In the genomic region with DNA sequence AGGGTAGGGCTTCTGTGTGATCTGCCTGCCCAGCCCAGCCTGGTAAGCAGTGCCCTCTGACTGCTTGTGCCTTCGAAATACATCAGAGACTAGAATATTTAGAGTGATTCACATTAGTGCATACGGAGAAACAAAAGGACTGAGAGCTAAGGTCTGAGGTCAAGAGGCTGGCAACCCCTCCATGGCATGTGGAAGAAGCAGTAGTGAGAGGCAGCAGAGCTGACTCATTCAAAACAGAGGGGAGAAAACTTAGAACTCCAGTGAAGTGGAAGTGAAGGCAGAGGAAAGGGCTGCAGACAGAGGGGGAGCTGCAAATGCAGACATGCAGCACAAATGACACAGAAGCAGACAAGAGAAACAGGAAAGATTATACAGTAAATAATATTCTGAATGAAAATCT, we compare ENCODE assay signal across 1 cellular context.
TF ChIP-seq lines count a peak whose summit lies in the region.

No MANE protein-coding gene starts in this region.

TF ChIP-seq in WTC11, 78 proteins besides CTCF, POLR2A, EP300 and RAD21 (continued from another document):
- TF ChIP-seq, protein P1, sequence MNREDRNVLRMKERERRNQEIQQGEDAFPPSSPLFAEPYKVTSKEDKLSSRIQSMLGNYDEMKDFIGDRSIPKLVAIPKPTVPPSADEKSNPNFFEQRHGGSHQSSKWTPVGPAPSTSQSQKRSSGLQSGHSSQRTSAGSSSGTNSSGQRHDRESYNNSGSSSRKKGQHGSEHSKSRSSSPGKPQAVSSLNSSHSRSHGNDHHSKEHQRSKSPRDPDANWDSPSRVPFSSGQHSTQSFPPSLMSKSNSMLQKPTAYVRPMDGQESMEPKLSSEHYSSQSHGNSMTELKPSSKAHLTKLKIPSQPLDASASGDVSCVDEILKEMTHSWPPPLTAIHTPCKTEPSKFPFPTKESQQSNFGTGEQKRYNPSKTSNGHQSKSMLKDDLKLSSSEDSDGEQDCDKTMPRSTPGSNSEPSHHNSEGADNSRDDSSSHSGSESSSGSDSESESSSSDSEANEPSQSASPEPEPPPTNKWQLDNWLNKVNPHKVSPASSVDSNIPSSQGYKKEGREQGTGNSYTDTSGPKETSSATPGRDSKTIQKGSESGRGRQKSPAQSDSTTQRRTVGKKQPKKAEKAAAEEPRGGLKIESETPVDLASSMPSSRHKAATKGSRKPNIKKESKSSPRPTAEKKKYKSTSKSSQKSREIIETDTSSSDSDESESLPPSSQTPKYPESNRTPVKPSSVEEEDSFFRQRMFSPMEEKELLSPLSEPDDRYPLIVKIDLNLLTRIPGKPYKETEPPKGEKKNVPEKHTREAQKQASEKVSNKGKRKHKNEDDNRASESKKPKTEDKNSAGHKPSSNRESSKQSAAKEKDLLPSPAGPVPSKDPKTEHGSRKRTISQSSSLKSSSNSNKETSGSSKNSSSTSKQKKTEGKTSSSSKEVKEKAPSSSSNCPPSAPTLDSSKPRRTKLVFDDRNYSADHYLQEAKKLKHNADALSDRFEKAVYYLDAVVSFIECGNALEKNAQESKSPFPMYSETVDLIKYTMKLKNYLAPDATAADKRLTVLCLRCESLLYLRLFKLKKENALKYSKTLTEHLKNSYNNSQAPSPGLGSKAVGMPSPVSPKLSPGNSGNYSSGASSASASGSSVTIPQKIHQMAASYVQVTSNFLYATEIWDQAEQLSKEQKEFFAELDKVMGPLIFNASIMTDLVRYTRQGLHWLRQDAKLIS (CRISPR knock-in tag; IDR thresholded peaks at IDR 0.05; ENCODE audit: borderline replicate concordance): no peak
- no peak for TF ChIP-seq ZNF671 (CRISPR knock-in tag; IDR thresholded peaks at IDR 0.05)
- TF ChIP-seq SOX15 (CRISPR knock-in tag; IDR thresholded peaks at IDR 0.05): no peak
- TF ChIP-seq, protein P2, sequence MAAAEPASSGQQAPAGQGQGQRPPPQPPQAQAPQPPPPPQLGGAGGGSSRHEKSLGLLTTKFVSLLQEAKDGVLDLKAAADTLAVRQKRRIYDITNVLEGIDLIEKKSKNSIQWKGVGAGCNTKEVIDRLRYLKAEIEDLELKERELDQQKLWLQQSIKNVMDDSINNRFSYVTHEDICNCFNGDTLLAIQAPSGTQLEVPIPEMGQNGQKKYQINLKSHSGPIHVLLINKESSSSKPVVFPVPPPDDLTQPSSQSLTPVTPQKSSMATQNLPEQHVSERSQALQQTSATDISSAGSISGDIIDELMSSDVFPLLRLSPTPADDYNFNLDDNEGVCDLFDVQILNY (CRISPR knock-in tag; IDR thresholded peaks at IDR 0.05): no peak
- TF ChIP-seq, protein P3, sequence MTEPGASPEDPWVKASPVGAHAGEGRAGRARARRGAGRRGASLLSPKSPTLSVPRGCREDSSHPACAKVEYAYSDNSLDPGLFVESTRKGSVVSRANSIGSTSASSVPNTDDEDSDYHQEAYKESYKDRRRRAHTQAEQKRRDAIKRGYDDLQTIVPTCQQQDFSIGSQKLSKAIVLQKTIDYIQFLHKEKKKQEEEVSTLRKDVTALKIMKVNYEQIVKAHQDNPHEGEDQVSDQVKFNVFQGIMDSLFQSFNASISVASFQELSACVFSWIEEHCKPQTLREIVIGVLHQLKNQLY (CRISPR knock-in tag; IDR thresholded peaks at IDR 0.05): no peak
- TF ChIP-seq NR3C1 (CRISPR knock-in tag; conservative IDR thresholded peaks at IDR 0.05; ENCODE audit: low read depth): no peak
- no peak for TF ChIP-seq MYBL2 (CRISPR knock-in tag; IDR thresholded peaks at IDR 0.05)
- TF ChIP-seq, protein P4, sequence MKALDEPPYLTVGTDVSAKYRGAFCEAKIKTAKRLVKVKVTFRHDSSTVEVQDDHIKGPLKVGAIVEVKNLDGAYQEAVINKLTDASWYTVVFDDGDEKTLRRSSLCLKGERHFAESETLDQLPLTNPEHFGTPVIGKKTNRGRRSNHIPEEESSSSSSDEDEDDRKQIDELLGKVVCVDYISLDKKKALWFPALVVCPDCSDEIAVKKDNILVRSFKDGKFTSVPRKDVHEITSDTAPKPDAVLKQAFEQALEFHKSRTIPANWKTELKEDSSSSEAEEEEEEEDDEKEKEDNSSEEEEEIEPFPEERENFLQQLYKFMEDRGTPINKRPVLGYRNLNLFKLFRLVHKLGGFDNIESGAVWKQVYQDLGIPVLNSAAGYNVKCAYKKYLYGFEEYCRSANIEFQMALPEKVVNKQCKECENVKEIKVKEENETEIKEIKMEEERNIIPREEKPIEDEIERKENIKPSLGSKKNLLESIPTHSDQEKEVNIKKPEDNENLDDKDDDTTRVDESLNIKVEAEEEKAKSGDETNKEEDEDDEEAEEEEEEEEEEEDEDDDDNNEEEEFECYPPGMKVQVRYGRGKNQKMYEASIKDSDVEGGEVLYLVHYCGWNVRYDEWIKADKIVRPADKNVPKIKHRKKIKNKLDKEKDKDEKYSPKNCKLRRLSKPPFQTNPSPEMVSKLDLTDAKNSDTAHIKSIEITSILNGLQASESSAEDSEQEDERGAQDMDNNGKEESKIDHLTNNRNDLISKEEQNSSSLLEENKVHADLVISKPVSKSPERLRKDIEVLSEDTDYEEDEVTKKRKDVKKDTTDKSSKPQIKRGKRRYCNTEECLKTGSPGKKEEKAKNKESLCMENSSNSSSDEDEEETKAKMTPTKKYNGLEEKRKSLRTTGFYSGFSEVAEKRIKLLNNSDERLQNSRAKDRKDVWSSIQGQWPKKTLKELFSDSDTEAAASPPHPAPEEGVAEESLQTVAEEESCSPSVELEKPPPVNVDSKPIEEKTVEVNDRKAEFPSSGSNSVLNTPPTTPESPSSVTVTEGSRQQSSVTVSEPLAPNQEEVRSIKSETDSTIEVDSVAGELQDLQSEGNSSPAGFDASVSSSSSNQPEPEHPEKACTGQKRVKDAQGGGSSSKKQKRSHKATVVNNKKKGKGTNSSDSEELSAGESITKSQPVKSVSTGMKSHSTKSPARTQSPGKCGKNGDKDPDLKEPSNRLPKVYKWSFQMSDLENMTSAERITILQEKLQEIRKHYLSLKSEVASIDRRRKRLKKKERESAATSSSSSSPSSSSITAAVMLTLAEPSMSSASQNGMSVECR (CRISPR knock-in tag; IDR thresholded peaks at IDR 0.05; ENCODE audit: borderline replicate concordance): no peak
- TF ChIP-seq TCF7 (CRISPR knock-in tag; IDR thresholded peaks at IDR 0.05; ENCODE audit: low read depth): no peak
- TF ChIP-seq FOXJ3 (CRISPR knock-in tag; IDR thresholded peaks at IDR 0.05; ENCODE audit: borderline replicate concordance): no peak
- no peak for TF ChIP-seq RORB (CRISPR knock-in tag; IDR thresholded peaks at IDR 0.05)
- no peak for TF ChIP-seq JAZF1 (CRISPR knock-in tag; IDR thresholded peaks at IDR 0.05)
- TF ChIP-seq, protein P5, sequence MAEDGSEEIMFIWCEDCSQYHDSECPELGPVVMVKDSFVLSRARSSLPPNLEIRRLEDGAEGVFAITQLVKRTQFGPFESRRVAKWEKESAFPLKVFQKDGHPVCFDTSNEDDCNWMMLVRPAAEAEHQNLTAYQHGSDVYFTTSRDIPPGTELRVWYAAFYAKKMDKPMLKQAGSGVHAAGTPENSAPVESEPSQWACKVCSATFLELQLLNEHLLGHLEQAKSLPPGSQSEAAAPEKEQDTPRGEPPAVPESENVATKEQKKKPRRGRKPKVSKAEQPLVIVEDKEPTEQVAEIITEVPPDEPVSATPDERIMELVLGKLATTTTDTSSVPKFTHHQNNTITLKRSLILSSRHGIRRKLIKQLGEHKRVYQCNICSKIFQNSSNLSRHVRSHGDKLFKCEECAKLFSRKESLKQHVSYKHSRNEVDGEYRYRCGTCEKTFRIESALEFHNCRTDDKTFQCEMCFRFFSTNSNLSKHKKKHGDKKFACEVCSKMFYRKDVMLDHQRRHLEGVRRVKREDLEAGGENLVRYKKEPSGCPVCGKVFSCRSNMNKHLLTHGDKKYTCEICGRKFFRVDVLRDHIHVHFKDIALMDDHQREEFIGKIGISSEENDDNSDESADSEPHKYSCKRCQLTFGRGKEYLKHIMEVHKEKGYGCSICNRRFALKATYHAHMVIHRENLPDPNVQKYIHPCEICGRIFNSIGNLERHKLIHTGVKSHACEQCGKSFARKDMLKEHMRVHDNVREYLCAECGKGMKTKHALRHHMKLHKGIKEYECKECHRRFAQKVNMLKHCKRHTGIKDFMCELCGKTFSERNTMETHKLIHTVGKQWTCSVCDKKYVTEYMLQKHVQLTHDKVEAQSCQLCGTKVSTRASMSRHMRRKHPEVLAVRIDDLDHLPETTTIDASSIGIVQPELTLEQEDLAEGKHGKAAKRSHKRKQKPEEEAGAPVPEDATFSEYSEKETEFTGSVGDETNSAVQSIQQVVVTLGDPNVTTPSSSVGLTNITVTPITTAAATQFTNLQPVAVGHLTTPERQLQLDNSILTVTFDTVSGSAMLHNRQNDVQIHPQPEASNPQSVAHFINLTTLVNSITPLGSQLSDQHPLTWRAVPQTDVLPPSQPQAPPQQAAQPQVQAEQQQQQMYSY (CRISPR knock-in tag; IDR thresholded peaks at IDR 0.05): no peak
- TF ChIP-seq ETV6 (CRISPR knock-in tag; IDR thresholded peaks at IDR 0.05): no peak
- TF ChIP-seq, protein P6, sequence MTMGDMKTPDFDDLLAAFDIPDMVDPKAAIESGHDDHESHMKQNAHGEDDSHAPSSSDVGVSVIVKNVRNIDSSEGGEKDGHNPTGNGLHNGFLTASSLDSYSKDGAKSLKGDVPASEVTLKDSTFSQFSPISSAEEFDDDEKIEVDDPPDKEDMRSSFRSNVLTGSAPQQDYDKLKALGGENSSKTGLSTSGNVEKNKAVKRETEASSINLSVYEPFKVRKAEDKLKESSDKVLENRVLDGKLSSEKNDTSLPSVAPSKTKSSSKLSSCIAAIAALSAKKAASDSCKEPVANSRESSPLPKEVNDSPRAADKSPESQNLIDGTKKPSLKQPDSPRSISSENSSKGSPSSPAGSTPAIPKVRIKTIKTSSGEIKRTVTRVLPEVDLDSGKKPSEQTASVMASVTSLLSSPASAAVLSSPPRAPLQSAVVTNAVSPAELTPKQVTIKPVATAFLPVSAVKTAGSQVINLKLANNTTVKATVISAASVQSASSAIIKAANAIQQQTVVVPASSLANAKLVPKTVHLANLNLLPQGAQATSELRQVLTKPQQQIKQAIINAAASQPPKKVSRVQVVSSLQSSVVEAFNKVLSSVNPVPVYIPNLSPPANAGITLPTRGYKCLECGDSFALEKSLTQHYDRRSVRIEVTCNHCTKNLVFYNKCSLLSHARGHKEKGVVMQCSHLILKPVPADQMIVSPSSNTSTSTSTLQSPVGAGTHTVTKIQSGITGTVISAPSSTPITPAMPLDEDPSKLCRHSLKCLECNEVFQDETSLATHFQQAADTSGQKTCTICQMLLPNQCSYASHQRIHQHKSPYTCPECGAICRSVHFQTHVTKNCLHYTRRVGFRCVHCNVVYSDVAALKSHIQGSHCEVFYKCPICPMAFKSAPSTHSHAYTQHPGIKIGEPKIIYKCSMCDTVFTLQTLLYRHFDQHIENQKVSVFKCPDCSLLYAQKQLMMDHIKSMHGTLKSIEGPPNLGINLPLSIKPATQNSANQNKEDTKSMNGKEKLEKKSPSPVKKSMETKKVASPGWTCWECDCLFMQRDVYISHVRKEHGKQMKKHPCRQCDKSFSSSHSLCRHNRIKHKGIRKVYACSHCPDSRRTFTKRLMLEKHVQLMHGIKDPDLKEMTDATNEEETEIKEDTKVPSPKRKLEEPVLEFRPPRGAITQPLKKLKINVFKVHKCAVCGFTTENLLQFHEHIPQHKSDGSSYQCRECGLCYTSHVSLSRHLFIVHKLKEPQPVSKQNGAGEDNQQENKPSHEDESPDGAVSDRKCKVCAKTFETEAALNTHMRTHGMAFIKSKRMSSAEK (CRISPR knock-in tag; IDR thresholded peaks at IDR 0.05; ENCODE audit: borderline replicate concordance): no peak
- TF ChIP-seq PRRX2 (CRISPR knock-in tag; IDR thresholded peaks at IDR 0.05): no peak
